Comparison of ENCODE assay signal across 9 cellular contexts in genomic region chr14:23183479-23183878, GRCh38. TPM values are rescaled to one million over a fixed set of nuclear protein-coding genes. Genes with fewer than 3 reads are reported as not detected.
DNase-seq lines count a peak whose midpoint lies in the region; ATAC-seq, FAIRE-seq and TF ChIP-seq lines count a peak whose summit lies in the region.
"Had no signal": no experiment of that assay in that cellular context is flagged by ENCODE, and none has a peak within 500 bp of the region (broad histone marks: within the 10 kb centered on the region; RNA-seq: fewer than 3 reads in every experiment).

TSS of gene SLC7A8 (minus strand) at chr14:23183660. CDS start at chr14:23182914, 746 bp downstream.

- no peak for TF ChIP-seq CTCF in gastroesophageal sphincter (IDR thresholded peaks at IDR 0.05)

- no peak for TF ChIP-seq EP300 in gastroesophageal sphincter (IDR thresholded peaks at IDR 0.05)

- WGBS in gastroesophageal sphincter (ENCODE audit: low coverage in 1 of 2), 2 donors: 0 to 1% methylated on average over 15 to 17 of the region's 17 CpGs

- peak in 8 of 14 donors; percentile 16 to 86 (median 28) for DNase-seq in C1 segment of cervical spinal cord (lab: John Stamatoyannopoulos, UW)
- peak; percentile 60 for DNase-seq in NCI-H1694 (lab: John Stamatoyannopoulos, UW)
- peak in 40 of 56 donors; percentile 8 to 84 (median 56) for DNase-seq in nucleus accumbens (lab: John Stamatoyannopoulos, UW)
- no peak for DNase-seq in GM12892 (ENCODE audit: insufficient read length)

- H3K27ac ChIP-seq in gastroesophageal sphincter: peak within 1 kb of the TSS; percentile 30 to 79 (median 74)

- no peaks in the 10 kb centered on the region for H3K9me3 Mint-ChIP-seq in activated T-helper 17 cell treated with anti-CD3 and anti-CD28 coated beads, Interleukin-2, amount 50 U/mL, for 72 hours

- peak; percentile 54 for ATAC-seq in activated T-helper 17 cell treated with anti-CD3 and anti-CD28 coated beads, Interleukin-2, amount 50 U/mL, for 72 hours (replicated peaks)
- ATAC-seq in gastroesophageal sphincter (peak; percentile 85), GM18505 (IDR thresholded peaks at IDR 0.05; ENCODE audit: unreplicated experiment) (no peak), HG03432 (IDR thresholded peaks at IDR 0.05; ENCODE audit: unreplicated experiment) (no peak)

- H3K4me1 Mint-ChIP-seq in activated T-helper 17 cell treated with anti-CD3 and anti-CD28 coated beads, Interleukin-2, amount 50 U/mL, for 72 hours: no peaks in the 10 kb centered on the region

- no peak for FAIRE-seq in GM12892 (lab: Jason Lieb, UNC)

- peaks cover 20% of the 10 kb centered on the region for H3K27me3 Mint-ChIP-seq in activated T-helper 17 cell treated with anti-CD3 and anti-CD28 coated beads, Interleukin-2, amount 50 U/mL, for 72 hours

- H3K27ac Mint-ChIP-seq in activated T-helper 17 cell treated with anti-CD3 and anti-CD28 coated beads, Interleukin-2, amount 50 U/mL, for 72 hours: no peak within 1 kb of the TSS

- peak within 1 kb of the TSS; percentile 46 to 59 for H3K4me3 ChIP-seq in gastroesophageal sphincter

- H3K9me3 ChIP-seq in gastroesophageal sphincter: no peaks in the 10 kb centered on the region

- no peaks in the 10 kb centered on the region for H3K27me3 ChIP-seq in gastroesophageal sphincter

- no peak within 1 kb of the TSS for H3K4me3 Mint-ChIP-seq in activated T-helper 17 cell treated with anti-CD3 and anti-CD28 coated beads, Interleukin-2, amount 50 U/mL, for 72 hours

- H3K36me3 Mint-ChIP-seq in activated T-helper 17 cell treated with anti-CD3 and anti-CD28 coated beads, Interleukin-2, amount 50 U/mL, for 72 hours (ENCODE audit: low read depth): no peaks in the 10 kb centered on the region

- TF ChIP-seq POLR2A in gastroesophageal sphincter (IDR thresholded peaks at IDR 0.05): peak; percentile 78 to 82
- no peak for TF ChIP-seq POLR2A in GM12892 (IDR thresholded peaks at IDR 0.05; ENCODE audit: low read depth, low read length)
- TF ChIP-seq POLR2A in GM18505 (IDR thresholded peaks at IDR 0.05; ENCODE audit: borderline replicate concordance, extremely low read depth, insufficient read depth, insufficient read length): no peak

- peaks cover 0 to 46% (median 0%) of the 10 kb centered on the region in 3 donors for H3K4me1 ChIP-seq in gastroesophageal sphincter

- H3K36me3 ChIP-seq in gastroesophageal sphincter: no peaks in the 10 kb centered on the region

RNA-seq across cellular contexts. Expression of gene SLC7A8, which starts in this region (rescaled TPM):
- total RNA-seq in activated T-helper 17 cell treated with anti-CD3 and anti-CD28 coated beads, Interleukin-2, amount 50 U/mL, for 72 hours: under 1 TPM; 0.61 to 0.69 TPM
- total RNA-seq in gastroesophageal sphincter: 10 to 100 TPM; 21.6 to 56.7 (median 32.2) TPM
- not detected for polyA plus RNA-seq in GM12892 (2012; ENCODE audit: missing spikeins)
- total RNA-seq: lung microvascular endothelial cell had no signal

Comparison
In these comparisons a context has a peak if more than half of its experiments do, and no peak if none do; other contexts are left out.
1. RNA of gene SLC7A8 (total RNA-seq): 21.6 to 56.7 TPM in gastroesophageal sphincter; 0.61 to 0.69 TPM in activated T-helper 17 cell treated with anti-CD3 and anti-CD28 coated beads, Interleukin-2, amount 50 U/mL, for 72 hours; every median in the first group is over 10 times any median in the second.
2. Peak in ATAC-seq in activated T-helper 17 cell treated with anti-CD3 and anti-CD28 coated beads, Interleukin-2, amount 50 U/mL, for 72 hours; RNA of the gene not detected or under 1 TPM.
3. POLR2A ChIP-seq: peak in gastroesophageal sphincter (2 of 2); none in GM12892 (single experiment) and GM18505 (single experiment).